Comparison of ENCODE assay signal across 8 cellular contexts in genomic region chr7:22823142-22823497, GRCh38. TPM values are rescaled to one million over a fixed set of nuclear protein-coding genes. Genes with fewer than 3 reads are reported as not detected.
DNase-seq lines count a peak whose midpoint lies in the region; FAIRE-seq and TF ChIP-seq lines count a peak whose summit lies in the region.

No MANE protein-coding gene starts in this region.

- H3K27ac Mint-ChIP-seq in T-helper 1 cell treated with Interleukin-12 subunit alpha and Interleukin-12 subunit beta and Interleukin-4 antibody, amounts not matched to agents 30 μg/mL and 1 μg/mL, for 36 hours, result peak overlapping the region; percentile 93
- H3K27ac Mint-ChIP-seq in activated CD4-positive, alpha-beta memory T cell treated with anti-CD3 and anti-CD28 coated beads for 36 hours, result peak overlapping the region; percentile 90

- intact Hi-C loops in activated CD4-positive, alpha-beta memory T cell treated with anti-CD3 and anti-CD28 coated beads for 36 hours (cut with micrococcal nuclease), result loop anchor here (5.0 kb wide), 1 partner anchor 284 kb away; the partner anchor contains the start of gene KLHL7

- no peak for DNase-seq in T-helper 1 cell
- DNase-seq in activated CD4-positive, alpha-beta memory T cell treated with anti-CD3 and anti-CD28 coated beads for 36 hours, result no peak
- DNase-seq in stimulated activated CD4-positive, alpha-beta T cell treated with anti-CD3 and anti-CD28 coated beads, Interleukin-15, amount 100 ng/mL, for 24 hours, result no peak
- no peak for DNase-seq in H54 (ENCODE audit: insufficient read length, low spot score)
- DNase-seq in activated CD8-positive, alpha-beta memory T cell treated with anti-CD3 and anti-CD28 coated beads for 24 hours, result no peak

- H3K4me3 ChIP-seq in iPS-15b (ENCODE audit: low read depth, low read length), result peak overlapping the region; percentile 98
- H3K4me3 ChIP-seq in subcutaneous abdominal adipose tissue (ENCODE audit: low read depth in 1 of 5, low read length in 5 of 5), result peak overlapping the region; percentile 92 to 100 (median 98)

- CTCF ChIA-PET in activated CD4-positive, alpha-beta memory T cell treated with anti-CD3 and anti-CD28 coated beads for 36 hours (lab: Charles Lee), result interaction anchor here (0.6 to 4.9 kb wide), 8 partner anchors 30 to 263 kb away, joined by 3 to 21 read pairs (median 3); no protein-coding TSS in a partner anchor

- peak overlapping the region; percentile 78 for H3K9ac ChIP-seq in iPS-15b (ENCODE audit: low read depth, low read length)
- H3K9ac ChIP-seq in subcutaneous abdominal adipose tissue (ENCODE audit: low read length in 5 of 5), result peak overlapping the region in 4 of 5 donors; percentile 58 to 97 (median 93)

- no peaks in the 10 kb centered on the region for H3K9me3 Mint-ChIP-seq in T-helper 1 cell treated with Interleukin-12 subunit alpha and Interleukin-12 subunit beta and Interleukin-4 antibody, amounts not matched to agents 30 μg/mL and 1 μg/mL, for 36 hours
- no peaks in the 10 kb centered on the region for H3K9me3 Mint-ChIP-seq in activated CD4-positive, alpha-beta memory T cell treated with anti-CD3 and anti-CD28 coated beads for 36 hours

- H3K36me3 Mint-ChIP-seq in T-helper 1 cell treated with Interleukin-12 subunit alpha and Interleukin-12 subunit beta and Interleukin-4 antibody, amounts not matched to agents 30 μg/mL and 1 μg/mL, for 36 hours (ENCODE audit: low read depth), result peaks cover 3% of the 10 kb centered on the region
- H3K36me3 Mint-ChIP-seq in activated CD4-positive, alpha-beta memory T cell treated with anti-CD3 and anti-CD28 coated beads for 36 hours, result peaks cover 3% of the 10 kb centered on the region

- H3K36me3 ChIP-seq in iPS-15b (ENCODE audit: control insufficient read depth, insufficient read depth, low read length) (no peaks in the 10 kb centered on the region), subcutaneous abdominal adipose tissue (ENCODE audit: control insufficient read depth in 5 of 5, insufficient read depth in 5 of 5, low read length in 5 of 5) (no peaks in the 10 kb centered on the region)

- peaks cover 15% of the 10 kb centered on the region for H3K27me3 Mint-ChIP-seq in T-helper 1 cell treated with Interleukin-12 subunit alpha and Interleukin-12 subunit beta and Interleukin-4 antibody, amounts not matched to agents 30 μg/mL and 1 μg/mL, for 36 hours (ENCODE audit: low read depth)
- H3K27me3 Mint-ChIP-seq in activated CD4-positive, alpha-beta memory T cell treated with anti-CD3 and anti-CD28 coated beads for 36 hours, result peaks cover 11% of the 10 kb centered on the region

- no peaks in the 10 kb centered on the region for H3K27me3 ChIP-seq in iPS-15b (ENCODE audit: control insufficient read depth, insufficient read depth, low read length)
- no peaks in the 10 kb centered on the region for H3K27me3 ChIP-seq in subcutaneous abdominal adipose tissue (ENCODE audit: control insufficient read depth in 5 of 5, insufficient read depth in 4 of 5, low read length in 5 of 5)

- no peak for FAIRE-seq in H54 (lab: Jason Lieb, UNC)

- peak overlapping the region; percentile 99 for H3K4me3 Mint-ChIP-seq in T-helper 1 cell treated with Interleukin-12 subunit alpha and Interleukin-12 subunit beta and Interleukin-4 antibody, amounts not matched to agents 30 μg/mL and 1 μg/mL, for 36 hours
- peak overlapping the region; percentile 96 for H3K4me3 Mint-ChIP-seq in activated CD4-positive, alpha-beta memory T cell treated with anti-CD3 and anti-CD28 coated beads for 36 hours

- H3K4me1 Mint-ChIP-seq in T-helper 1 cell treated with Interleukin-12 subunit alpha and Interleukin-12 subunit beta and Interleukin-4 antibody, amounts not matched to agents 30 μg/mL and 1 μg/mL, for 36 hours (ENCODE audit: low read depth), result peaks cover 22% of the 10 kb centered on the region
- peaks cover 30% of the 10 kb centered on the region for H3K4me1 Mint-ChIP-seq in activated CD4-positive, alpha-beta memory T cell treated with anti-CD3 and anti-CD28 coated beads for 36 hours (ENCODE audit: low read depth)

- no peak overlapping the region for H3K27ac ChIP-seq in subcutaneous abdominal adipose tissue (ENCODE audit: low read depth, low read length)

- no peak for TF ChIP-seq POLR2A in H54 (IDR thresholded peaks at IDR 0.05; ENCODE audit: low read depth, low read length)

- POLR2A ChIA-PET in activated CD4-positive, alpha-beta memory T cell treated with anti-CD3 and anti-CD28 coated beads for 36 hours (lab: Charles Lee), result no interaction called here

- H3K9me3 ChIP-seq in iPS-15b (ENCODE audit: control insufficient read depth, insufficient read depth, low read length), result no peaks in the 10 kb centered on the region
- H3K9me3 ChIP-seq in subcutaneous abdominal adipose tissue (ENCODE audit: control insufficient read depth in 5 of 5, low read length in 5 of 5), result no peaks in the 10 kb centered on the region

- H3K4me1 ChIP-seq in iPS-15b (ENCODE audit: control insufficient read depth, insufficient read depth, low read length) (peaks cover 3% of the 10 kb centered on the region), subcutaneous abdominal adipose tissue (ENCODE audit: control insufficient read depth in 5 of 5, insufficient read depth in 5 of 5, low read length in 5 of 5) (peaks cover 0 to 30% (median 24%) of the 10 kb centered on the region in 5 donors)

RNA-seq across cellular contexts. Expression of gene TOMM7, which starts 0.5 kb away (rescaled TPM):
- total RNA-seq in activated CD4-positive, alpha-beta memory T cell treated with anti-CD3 and anti-CD28 coated beads for 36 hours, result 100 to 1,000 TPM; 277 to 279 TPM
